8 cellular contexts compared by ENCODE assay signal in genomic region chr6:39114707-39115599, GRCh38. TPM values are rescaled to one million over a fixed set of nuclear protein-coding genes. Genes with fewer than 3 reads are reported as not detected.
DNase-seq lines count a peak whose midpoint lies in the region; ATAC-seq lines count a peak whose summit lies in the region.

TSS of gene SAYSD1 (minus strand) at chr6:39115186. CDS start at chr6:39115089, 97 bp downstream.

- DNase-seq in CMK (ENCODE audit: low read depth) (peak; percentile 93), HS-27A (ENCODE audit: low read depth) (peak; percentile 86), lung microvascular endothelial cell (ENCODE audit: low read depth in 2 of 2) (peak; percentile 94 to 95)
- peak; percentile 95 for DNase-seq in NK-92 treated with Interleukin-12 subunit alpha and Interleukin-12 subunit beta, amount 100 ng/mL, for 24 hours (lab: John Stamatoyannopoulos, UW)
- peak; percentile 95 for DNase-seq in activated CD8-positive, alpha-beta memory T cell treated with anti-CD3 and anti-CD28 coated beads for 24 hours
- peak; percentile 80 for DNase-seq in effector CD8-positive, alpha-beta T cell (lab: John Stamatoyannopoulos, UW)
- peak; percentile 84 to 87 (median 85) for DNase-seq in stimulated activated CD4-positive, alpha-beta T cell treated with anti-CD3 and anti-CD28 coated beads, TNF-alpha, amount 100 ng/mL, for 4 hours (ENCODE audit: low read depth in 3 of 3)

- peak; percentile 89 for ATAC-seq in GM19468 (IDR thresholded peaks at IDR 0.05; ENCODE audit: extremely low read depth, unreplicated experiment)

RNA-seq across cellular contexts. Expression of gene SAYSD1, which starts in this region (rescaled TPM):
- 6.8 and 8.9 TPM in 2 replicates for total RNA-seq in lung microvascular endothelial cell

Comparison
In these comparisons a context has a peak if more than half of its experiments do, and no peak if none do; other contexts are left out.
1. Peak in every context shown above with its lines: DNase-seq and ATAC-seq.